20 cellular contexts compared by ENCODE assay signal in genomic region chr18:74556166-74556565, GRCh38. TPM values are rescaled to one million over a fixed set of nuclear protein-coding genes. Genes with fewer than 3 reads are reported as not detected.
A peak's percentile ranks its signal among the peaks of the same experiment; 100 is the strongest.
DNase-seq lines count a peak whose midpoint lies in the region; ATAC-seq and TF ChIP-seq lines count a peak whose summit lies in the region.
"Had no signal": no experiment of that assay in that cellular context is flagged by ENCODE, and none has a peak within 500 bp of the region (broad histone marks: within the 10 kb centered on the region; RNA-seq: fewer than 3 reads in every experiment).

No MANE protein-coding gene starts in this region.

- H3K36me3 Mint-ChIP-seq in progenitor cell of endocrine pancreas (ENCODE audit: insufficient read depth), result peaks cover 2% of the 10 kb centered on the region
- H3K36me3 Mint-ChIP-seq in effector memory CD8-positive, alpha-beta T cell (ENCODE audit: insufficient read depth), result no peaks in the 10 kb centered on the region
- H3K36me3 Mint-ChIP-seq: CD14-positive monocyte had no signal

- TF ChIP-seq CTCF in progenitor cell of endocrine pancreas (IDR thresholded peaks at IDR 0.05; ENCODE audit: unreplicated experiment), result no peak

- H3K9me3 Mint-ChIP-seq in progenitor cell of endocrine pancreas (ENCODE audit: low read depth), result no peaks in the 10 kb centered on the region
- H3K9me3 Mint-ChIP-seq in effector memory CD8-positive, alpha-beta T cell, result no peaks in the 10 kb centered on the region
- H3K9me3 Mint-ChIP-seq: CD14-positive monocyte; CD4-positive, alpha-beta T cell; HFFc6 had no signal

- ATAC-seq in effector memory CD8-positive, alpha-beta T cell (replicated peaks), result no peak

- no peaks in the 10 kb centered on the region for H3K9me3 ChIP-seq in BLaER1
- H3K9me3 ChIP-seq: BLaER1 treated with 17β-estradiol and CSF1 and Interleukin-3, amounts not matched to agents 10 nM and 100 nM; HAP-1 had no signal

- peaks cover 25% of the 10 kb centered on the region for H3K4me1 ChIP-seq in BLaER1
- H3K4me1 ChIP-seq: HAP-1 had no signal

- no peak overlapping the region for H3K27ac ChIP-seq in BLaER1
- H3K27ac ChIP-seq: 22Rv1; BLaER1 treated with 17β-estradiol and CSF1 and Interleukin-3, amounts not matched to agents 10 nM and 100 nM had no signal

- H3K27me3 Mint-ChIP-seq in progenitor cell of endocrine pancreas, result peaks cover 8% of the 10 kb centered on the region
- peaks cover 44 to 76% of the 10 kb centered on the region in 2 donors for H3K27me3 Mint-ChIP-seq in effector memory CD8-positive, alpha-beta T cell

- no peaks in the 10 kb centered on the region for H3K36me3 ChIP-seq in BLaER1
- H3K36me3 ChIP-seq: BLaER1 treated with 17β-estradiol and CSF1 and Interleukin-3, amounts not matched to agents 10 nM and 100 nM; HAP-1 had no signal

- peak; percentile 52 for DNase-seq in left kidney (ENCODE audit: low read depth, low spot score)
- peak; percentile 41 for DNase-seq in progenitor cell of endocrine pancreas (ENCODE audit: low spot score, unreplicated experiment)
- no peak for DNase-seq in T-helper 9 cell
- DNase-seq in effector memory CD8-positive, alpha-beta T cell, result no peak
- DNase-seq in SKM-1 (lab: John Stamatoyannopoulos, UW; ENCODE audit: unreplicated experiment), result no peak
- DNase-seq: CD4-positive, alpha-beta T cell; CD8-positive, alpha-beta memory T cell; DMS53; DMS79 treated with DMSO at 0.1 percent for 48 hours; GF-D8; GOT3; HFFc6 had no signal

- H3K27me3 ChIP-seq in BLaER1, result no peaks in the 10 kb centered on the region
- H3K27me3 ChIP-seq: BLaER1 treated with 17β-estradiol and CSF1 and Interleukin-3, amounts not matched to agents 10 nM and 100 nM had no signal

- no peak overlapping the region for H3K9ac ChIP-seq in BLaER1
- H3K9ac ChIP-seq: BLaER1 treated with 17β-estradiol and CSF1 and Interleukin-3, amounts not matched to agents 10 nM and 100 nM had no signal

- no peaks in the 10 kb centered on the region for H4K20me1 ChIP-seq in BLaER1
- H4K20me1 ChIP-seq: BLaER1 treated with 17β-estradiol and CSF1 and Interleukin-3, amounts not matched to agents 10 nM and 100 nM had no signal

- H3K4me1 Mint-ChIP-seq in progenitor cell of endocrine pancreas (ENCODE audit: low read depth), result peaks cover 12% of the 10 kb centered on the region
- peaks cover 0 to 2% of the 10 kb centered on the region in 2 donors for H3K4me1 Mint-ChIP-seq in effector memory CD8-positive, alpha-beta T cell (ENCODE audit: low read depth in 2 of 2)
- H3K4me1 Mint-ChIP-seq: B cell had no signal

- peak overlapping the region; percentile 75; the same call in 1 of the 2 replicates for H3K4me2 ChIP-seq in BLaER1

- H3K27ac Mint-ChIP-seq in progenitor cell of endocrine pancreas, result peak overlapping the region; percentile 85
- no peak overlapping the region for H3K27ac Mint-ChIP-seq in effector memory CD8-positive, alpha-beta T cell
- H3K27ac Mint-ChIP-seq: B cell; CD4-positive, alpha-beta T cell; CD8-positive, alpha-beta memory T cell; HFFc6 had no signal

- peak overlapping the region; percentile 37 for H3K4me3 Mint-ChIP-seq in progenitor cell of endocrine pancreas (ENCODE audit: low read depth)
- H3K4me3 Mint-ChIP-seq in effector memory CD8-positive, alpha-beta T cell, result no peak overlapping the region
- H3K4me3 Mint-ChIP-seq: B cell; CD14-positive monocyte; CD4-positive, alpha-beta T cell; CD8-positive, alpha-beta memory T cell; HFFc6 had no signal

- H3K4me3 ChIP-seq in BLaER1, result no peak overlapping the region
- H3K4me3 ChIP-seq: BLaER1 treated with 17β-estradiol and CSF1 and Interleukin-3, amounts not matched to agents 10 nM and 100 nM; HAP-1 had no signal

RNA-seq across cellular contexts. Expression of gene CNDP1, which starts 21.9 kb away (rescaled TPM):
- 0.29 and 0.38 TPM in 2 replicates for total RNA-seq in progenitor cell of endocrine pancreas
- total RNA-seq: Daoy, G401, HFFc6 had no signal

RNA-seq across cellular contexts. Expression of gene ZNF407, which starts 41.5 kb away (rescaled TPM):
- 18.1 and 18.4 TPM in 2 replicates for total RNA-seq in progenitor cell of endocrine pancreas

Comparison
In these comparisons a context has a peak if more than half of its experiments do, and no peak if none do; other contexts are left out.
1. DNase-seq: peak in left kidney (single experiment) and progenitor cell of endocrine pancreas (single experiment); none in T-helper 9 cell (single experiment), effector memory CD8-positive, alpha-beta T cell (0 of 3) and SKM-1 (single experiment).